ENCODE assay signal across 8 cellular contexts in genomic region chr2:238239552-238239871, GRCh38. TPM values are rescaled to one million over a fixed set of nuclear protein-coding genes. Genes with fewer than 3 reads are reported as not detected.
DNase-seq lines count a peak whose midpoint lies in the region; ATAC-seq and TF ChIP-seq lines count a peak whose summit lies in the region.

No MANE protein-coding gene starts in this region.

- no peak overlapping the region for H3K4me3 Mint-ChIP-seq in activated CD8-positive, alpha-beta memory T cell treated with anti-CD3 and anti-CD28 coated beads, Interleukin-2, amount 10 ng/mL, durations not matched to agents 7 days and 5 days
- peak overlapping the region in 4 of 8 donors; percentile 35 to 86 (median 75) for H3K4me3 Mint-ChIP-seq in naive B cell

- H2BK5ac ChIP-seq in IMR-90 (ENCODE audit: low read depth, low read length, poor library complexity, severe bottlenecking): no peak overlapping the region

- no peak overlapping the region for H4K91ac ChIP-seq in IMR-90 (ENCODE audit: insufficient read depth, low read depth, low read length)

- no peak for TF ChIP-seq RAD21 in IMR-90 (IDR thresholded peaks at IDR 0.05; ENCODE audit: low read length)

- no TSS peak for BruUV-seq in IMR-90 (replicated peaks; lab: Mats Ljungman, UMichigan)

- in situ Hi-C loops in IMR-90 (cut with MboI; ENCODE audit: low sequenced_read_pairs): no loop called here

- dilution Hi-C loops in IMR-90 (cut with HindIII; ENCODE audit: low sequenced_read_pairs, unreplicated experiment): no loop called here

- no peak for TF ChIP-seq POLR2A in IMR-90 (IDR thresholded peaks at IDR 0.05; ENCODE audit: low read depth, low read length)

- peak overlapping the region; percentile 73 for H3K4me2 ChIP-seq in IMR-90 (ENCODE audit: low read depth, low read length)

- no peaks in the 10 kb centered on the region for H3K36me3 Mint-ChIP-seq in activated CD8-positive, alpha-beta memory T cell treated with anti-CD3 and anti-CD28 coated beads, Interleukin-2, amount 10 ng/mL, durations not matched to agents 7 days and 5 days
- no peaks in the 10 kb centered on the region for H3K36me3 Mint-ChIP-seq in naive B cell

- no peak overlapping the region for H3K9ac ChIP-seq in IMR-90 (ENCODE audit: low read depth, low read length)
- peak overlapping the region in 1 of 2 donors; percentile 83 for H3K9ac ChIP-seq in colonic mucosa (ENCODE audit: low read depth in 2 of 2, low read length in 2 of 2)

- no peak overlapping the region; the same call in 1 of the 2 replicates for H3K27ac ChIP-seq in IMR-90 (ENCODE audit: insufficient read depth, low read length)
- no peak overlapping the region for H3K27ac ChIP-seq in colonic mucosa

- H2AFZ ChIP-seq in IMR-90 (replicated peaks; ENCODE audit: low read length, poor library complexity): peak overlapping the region; percentile 93

- WGBS in IMR-90 (ENCODE audit: extremely low coverage in 2 of 2, insufficient read length in 1 of 2), 2 experiments: 0% methylated on average over 17 of the region's 42 CpGs; no CpG with 5 or more reads in 1 of the 2 experiments

- no peak overlapping the region for H4K8ac ChIP-seq in IMR-90 (ENCODE audit: low read depth in 2 of 2, low read length in 2 of 2)

- CTCF ChIA-PET in activated CD8-positive, alpha-beta memory T cell treated with anti-CD3 and anti-CD28 coated beads, Interleukin-2, amount 10 ng/mL, durations not matched to agents 7 days and 5 days (lab: Charles Lee): interaction anchor here (6.9 kb wide), 1 partner anchor 24 kb away, joined by 26 read pairs; no protein-coding TSS in a partner anchor
- CTCF ChIA-PET in IMR-90 (lab: Yijun Ruan, JAX): no interaction called here

- intact Hi-C loops in IMR-90 (cut with micrococcal nuclease): no loop called here
- intact Hi-C loops in colonic mucosa (cut with DNase I): no loop called here

- H3K36me3 ChIP-seq in IMR-90 (ENCODE audit: control insufficient read depth, insufficient read depth, low read length) (no peaks in the 10 kb centered on the region), colonic mucosa (no peaks in the 10 kb centered on the region)

- H2BK120ac ChIP-seq in IMR-90 (ENCODE audit: low read depth, low read length): no peak overlapping the region

- H3K9me1 ChIP-seq in IMR-90 (ENCODE audit: insufficient read depth, low read length): no peaks in the 10 kb centered on the region

- H2AK5ac ChIP-seq in IMR-90 (ENCODE audit: low read depth, low read length): no peak overlapping the region

- no peak for TF ChIP-seq CTCF in IMR-90 (conservative IDR thresholded peaks at IDR 0.05; ENCODE audit: low read depth, low read length)
- no peak for TF ChIP-seq CTCF in colonic mucosa (IDR thresholded peaks at IDR 0.05)
- no peak for TF ChIP-seq CTCF in GM20000 (IDR thresholded peaks at IDR 0.05; ENCODE audit: extremely low read depth, missing control alignments)

- peak overlapping the region; percentile 9 for H2AK9ac ChIP-seq in IMR-90 (replicated peaks; ENCODE audit: low read depth, low read length, poor library complexity)

- POLR2A ChIA-PET in IMR-90 (lab: Charles Lee; ENCODE audit: unreplicated experiment): no interaction called here

- H3K9me3 ChIP-seq in IMR-90 (ENCODE audit: control insufficient read depth, insufficient read depth, low read length) (0 out of 2 replicates have a peak, but pooled peaks cover 2% of the 10 kb centered on the region), colonic mucosa (no peaks in the 10 kb centered on the region)

- no peak overlapping the region for H3K14ac ChIP-seq in IMR-90 (replicated peaks; ENCODE audit: low read depth, low read length)

- H2BK15ac ChIP-seq in IMR-90 (ENCODE audit: low read depth, low read length): no peak overlapping the region

- no peak overlapping the region for H3K56ac ChIP-seq in IMR-90 (ENCODE audit: extremely low read depth, insufficient read depth, low read length)

- H3K27me3 ChIP-seq in IMR-90 (ENCODE audit: control insufficient read depth, insufficient read depth, low read length) (peaks cover 17% of the 10 kb centered on the region), colonic mucosa (peaks cover 3% of the 10 kb centered on the region)

- no peaks in the 10 kb centered on the region for H3K9me3 Mint-ChIP-seq in activated CD8-positive, alpha-beta memory T cell treated with anti-CD3 and anti-CD28 coated beads, Interleukin-2, amount 10 ng/mL, durations not matched to agents 7 days and 5 days (ENCODE audit: low read depth)
- peaks cover 0 to 2% (median 0%) of the 10 kb centered on the region in 7 donors for H3K9me3 Mint-ChIP-seq in naive B cell

- H4K20me1 ChIP-seq in IMR-90 (ENCODE audit: insufficient read depth, low read length): no peaks in the 10 kb centered on the region

- no peak overlapping the region for H3K18ac ChIP-seq in IMR-90 (ENCODE audit: low read depth, low read length)

- H3K4me3 ChIP-seq in IMR-90 (ENCODE audit: insufficient read depth, low read depth, low read length) (peak overlapping the region; percentile 60), colonic mucosa (peak overlapping the region; percentile 74)

- no peak overlapping the region for H3K27ac Mint-ChIP-seq in activated CD8-positive, alpha-beta memory T cell treated with anti-CD3 and anti-CD28 coated beads, Interleukin-2, amount 10 ng/mL, durations not matched to agents 7 days and 5 days
- no peak overlapping the region for H3K27ac Mint-ChIP-seq in naive B cell

- ATAC-seq in activated CD8-positive, alpha-beta memory T cell treated with anti-CD3 and anti-CD28 coated beads, Interleukin-2, amount 10 ng/mL, durations not matched to agents 7 days and 5 days: peak; percentile 32
- ATAC-seq in IMR-90 (ENCODE audit: low read depth) (peak; percentile 40), naive B cell (ENCODE audit: low read depth in 2 of 2) (peak; percentile 24 to 39)

- no peak overlapping the region for H2BK20ac ChIP-seq in IMR-90 (ENCODE audit: low read depth, low read length)

- H3K27me3 Mint-ChIP-seq in activated CD8-positive, alpha-beta memory T cell treated with anti-CD3 and anti-CD28 coated beads, Interleukin-2, amount 10 ng/mL, durations not matched to agents 7 days and 5 days: peaks cover 52% of the 10 kb centered on the region
- H3K27me3 Mint-ChIP-seq in naive B cell: peaks cover 20 to 28% (median 23%) of the 10 kb centered on the region in 3 donors

- peaks cover 0 to 2% of the 10 kb centered on the region in 2 experiments; a peak in 1 of 4 replicates for H3K79me1 ChIP-seq in IMR-90 (ENCODE audit: low read depth in 1 of 2, low read length in 2 of 2)

- no peak overlapping the region for H4K5ac ChIP-seq in IMR-90 (ENCODE audit: low read depth, low read length)

- H3K23ac ChIP-seq in IMR-90 (ENCODE audit: low read depth, low read length): no peak overlapping the region

- H3K4ac ChIP-seq in IMR-90 (ENCODE audit: low read depth, low read length): no peak overlapping the region

- H3K4me1 ChIP-seq in IMR-90 (ENCODE audit: control insufficient read depth, insufficient read depth, low read length) (peaks cover 2% of the 10 kb centered on the region; the same call in 1 of the 2 replicates), colonic mucosa (peaks cover 15% of the 10 kb centered on the region)

- DNase-seq in activated CD8-positive, alpha-beta memory T cell treated with anti-CD3 and anti-CD28 coated beads, Interleukin-2, amount 10 ng/mL, durations not matched to agents 7 days and 5 days: no peak
- DNase-seq in activated CD8-positive, alpha-beta memory T cell treated with anti-CD3 and anti-CD28 coated beads for 24 hours: no peak
- DNase-seq in IMR-90: no peak
- DNase-seq in colonic mucosa: no peak
- no peak for DNase-seq in naive B cell
- DNase-seq in pons (ENCODE audit: low spot score): no peak
- DNase-seq in NCI-H82 treated with DMSO at 0.1 percent for 48 hours (lab: John Stamatoyannopoulos, UW; ENCODE audit: unreplicated experiment): no peak
- DNase-seq in GM20000 (ENCODE audit: low spot score): no peak

- peaks cover 3% of the 10 kb centered on the region for H3K4me1 Mint-ChIP-seq in activated CD8-positive, alpha-beta memory T cell treated with anti-CD3 and anti-CD28 coated beads, Interleukin-2, amount 10 ng/mL, durations not matched to agents 7 days and 5 days
- peaks cover 10 to 11% (median 10%) of the 10 kb centered on the region in 3 donors for H3K4me1 Mint-ChIP-seq in naive B cell

TF ChIP-seq in IMR-90, 13 proteins besides CTCF, POLR2A, EP300 and RAD21 (continues in another document):
- TF ChIP-seq MAFK (IDR thresholded peaks at IDR 0.05; ENCODE audit: low read depth, low read length) (no peak), SMC3 (IDR thresholded peaks at IDR 0.05; ENCODE audit: low read depth, low read length) (no peak), RFX5 (IDR thresholded peaks at IDR 0.05; ENCODE audit: low read depth, low read length) (no peak), MXI1 (IDR thresholded peaks at IDR 0.05; ENCODE audit: borderline replicate concordance, low read depth, low read length) (no peak)

RNA-seq across cellular contexts. Expression of gene HES6, which starts 0.3 kb away (rescaled TPM):
- total RNA-seq in activated CD8-positive, alpha-beta memory T cell treated with anti-CD3 and anti-CD28 coated beads, Interleukin-2, amount 10 ng/mL, durations not matched to agents 7 days and 5 days: 1 to 10 TPM; 3.0 to 4.0 TPM
- total RNA-seq in IMR-90 (2012; rRNA removed): 1.3 and 1.4 TPM in 2 replicates
- 3.3 TPM in 2 replicates for polyA plus RNA-seq in IMR-90 (2012; rRNA removed)
- 3.6 and 6.2 TPM in 2 replicates for polyA plus RNA-seq in IMR-90 (2012; cell fraction: cytosol; rRNA removed)
- polyA plus RNA-seq in IMR-90 (2012; cell fraction: nucleus; rRNA removed; ENCODE audit: low replicate concordance): 9.5 and 25.2 TPM in 2 replicates
- 10 to 100 TPM; 55.6 to 79.5 TPM for total RNA-seq in colonic mucosa
- 1 to 10 TPM; 2.5 to 6.9 (median 3.9) TPM for polyA plus RNA-seq in naive B cell (ENCODE audit: low read depth in 6 of 6)

RNA-seq across cellular contexts. Expression of gene ILKAP, which starts 36.0 kb away (rescaled TPM):
- total RNA-seq in activated CD8-positive, alpha-beta memory T cell treated with anti-CD3 and anti-CD28 coated beads, Interleukin-2, amount 10 ng/mL, durations not matched to agents 7 days and 5 days: 10 to 100 TPM; 52.6 to 61.7 TPM
- total RNA-seq in IMR-90 (2012; rRNA removed) (13.3 and 15.3 TPM in 2 replicates), colonic mucosa (10 to 100 TPM; 27.8 to 50.3 TPM)
- polyA plus RNA-seq in IMR-90 (2012; rRNA removed) (44.2 and 44.4 TPM in 2 replicates), naive B cell (ENCODE audit: low read depth in 6 of 6) (10 to 100 TPM; 37.4 to 51.4 (median 48.4) TPM)
- 23.3 and 46.0 TPM in 2 replicates for polyA plus RNA-seq in IMR-90 (2012; cell fraction: cytosol; rRNA removed)
- 79.8 and 140 TPM in 2 replicates for polyA plus RNA-seq in IMR-90 (2012; cell fraction: nucleus; rRNA removed; ENCODE audit: low replicate concordance)

RNA-seq across cellular contexts. Expression of gene PER2, which starts 48.9 kb away (rescaled TPM):
- total RNA-seq in activated CD8-positive, alpha-beta memory T cell treated with anti-CD3 and anti-CD28 coated beads, Interleukin-2, amount 10 ng/mL, durations not matched to agents 7 days and 5 days: 10 to 100 TPM in 1 of 2 experiments, 1 to 10 TPM in 1; 9.1 to 11.5 TPM
- 2.8 and 3.2 TPM in 2 replicates for total RNA-seq in IMR-90 (2012; rRNA removed)
- polyA plus RNA-seq in IMR-90 (2012; rRNA removed): 1.7 and 2.1 TPM in 2 replicates
- polyA plus RNA-seq in IMR-90 (2012; cell fraction: cytosol; rRNA removed): 0.60 and 0.80 TPM in 2 replicates
- 4.5 and 5.2 TPM in 2 replicates for polyA plus RNA-seq in IMR-90 (2012; cell fraction: nucleus; rRNA removed; ENCODE audit: low replicate concordance)
- total RNA-seq in colonic mucosa: 10 to 100 TPM; 22.1 to 29.2 TPM
- 10 to 100 TPM in 1 of 6 donors, 1 to 10 TPM in 5; 3.5 to 11.7 (median 4.5) TPM for polyA plus RNA-seq in naive B cell (ENCODE audit: low read depth in 6 of 6)

Comparison
In these comparisons a context has a peak if more than half of its experiments do, and no peak if none do; other contexts are left out.
1. RNA of gene HES6, which starts 0.3 kb away (total RNA-seq): 55.6 to 79.5 TPM in colonic mucosa; 3.0 to 4.0 TPM in activated CD8-positive, alpha-beta memory T cell treated with anti-CD3 and anti-CD28 coated beads, Interleukin-2, amount 10 ng/mL, durations not matched to agents 7 days and 5 days and 1.3 to 1.4 TPM in IMR-90; every median in the first group is over 10 times any median in the second.
2. Peak in every context shown above with its lines, with median percentiles within 50 percentile points of each other: ATAC-seq.